In the genomic region with DNA sequence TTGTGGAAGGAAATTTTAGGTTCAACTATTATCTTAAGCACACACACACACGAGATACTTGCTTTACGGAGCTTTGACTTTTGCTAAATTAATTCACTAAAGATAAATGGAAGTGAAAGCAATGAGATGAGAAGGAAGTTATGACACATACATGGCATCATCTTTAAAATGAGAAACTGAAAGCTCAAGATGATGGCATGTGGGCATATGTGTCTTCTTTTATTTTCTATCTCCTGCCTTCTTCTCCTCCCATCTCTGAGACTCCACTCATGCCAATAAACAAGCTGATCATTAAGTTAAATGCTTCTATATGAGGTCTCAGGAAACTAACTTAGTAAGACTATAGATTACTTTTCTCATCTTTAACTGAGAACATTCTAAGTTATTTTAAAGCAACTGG, we compare ENCODE assay signal across 1 cellular context.
TF ChIP-seq lines count a peak whose summit lies in the region.

No MANE protein-coding gene starts in this region.

TF ChIP-seq in HepG2, 621 proteins besides CTCF, POLR2A, EP300 and RAD21:
- TF ChIP-seq, protein P1, sequence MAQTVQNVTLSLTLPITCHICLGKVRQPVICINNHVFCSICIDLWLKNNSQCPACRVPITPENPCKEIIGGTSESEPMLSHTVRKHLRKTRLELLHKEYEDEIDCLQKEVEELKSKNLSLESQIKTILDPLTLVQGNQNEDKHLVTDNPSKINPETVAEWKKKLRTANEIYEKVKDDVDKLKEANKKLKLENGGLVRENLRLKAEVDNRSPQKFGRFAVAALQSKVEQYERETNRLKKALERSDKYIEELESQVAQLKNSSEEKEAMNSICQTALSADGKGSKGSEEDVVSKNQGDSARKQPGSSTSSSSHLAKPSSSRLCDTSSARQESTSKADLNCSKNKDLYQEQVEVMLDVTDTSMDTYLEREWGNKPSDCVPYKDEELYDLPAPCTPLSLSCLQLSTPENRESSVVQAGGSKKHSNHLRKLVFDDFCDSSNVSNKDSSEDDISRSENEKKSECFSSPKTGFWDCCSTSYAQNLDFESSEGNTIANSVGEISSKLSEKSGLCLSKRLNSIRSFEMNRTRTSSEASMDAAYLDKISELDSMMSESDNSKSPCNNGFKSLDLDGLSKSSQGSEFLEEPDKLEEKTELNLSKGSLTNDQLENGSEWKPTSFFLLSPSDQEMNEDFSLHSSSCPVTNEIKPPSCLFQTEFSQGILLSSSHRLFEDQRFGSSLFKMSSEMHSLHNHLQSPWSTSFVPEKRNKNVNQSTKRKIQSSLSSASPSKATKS (CRISPR knock-in tag; IDR thresholded peaks at IDR 0.05) = no peak
- TF ChIP-seq KMT2A (CRISPR knock-in tag; IDR thresholded peaks at IDR 0.05) (no peak), PHF20 (CRISPR knock-in tag; IDR thresholded peaks at IDR 0.05) (no peak), ETV5 (CRISPR knock-in tag; IDR thresholded peaks at IDR 0.05; ENCODE audit: borderline replicate concordance) (no peak)
- TF ChIP-seq, protein P2, sequence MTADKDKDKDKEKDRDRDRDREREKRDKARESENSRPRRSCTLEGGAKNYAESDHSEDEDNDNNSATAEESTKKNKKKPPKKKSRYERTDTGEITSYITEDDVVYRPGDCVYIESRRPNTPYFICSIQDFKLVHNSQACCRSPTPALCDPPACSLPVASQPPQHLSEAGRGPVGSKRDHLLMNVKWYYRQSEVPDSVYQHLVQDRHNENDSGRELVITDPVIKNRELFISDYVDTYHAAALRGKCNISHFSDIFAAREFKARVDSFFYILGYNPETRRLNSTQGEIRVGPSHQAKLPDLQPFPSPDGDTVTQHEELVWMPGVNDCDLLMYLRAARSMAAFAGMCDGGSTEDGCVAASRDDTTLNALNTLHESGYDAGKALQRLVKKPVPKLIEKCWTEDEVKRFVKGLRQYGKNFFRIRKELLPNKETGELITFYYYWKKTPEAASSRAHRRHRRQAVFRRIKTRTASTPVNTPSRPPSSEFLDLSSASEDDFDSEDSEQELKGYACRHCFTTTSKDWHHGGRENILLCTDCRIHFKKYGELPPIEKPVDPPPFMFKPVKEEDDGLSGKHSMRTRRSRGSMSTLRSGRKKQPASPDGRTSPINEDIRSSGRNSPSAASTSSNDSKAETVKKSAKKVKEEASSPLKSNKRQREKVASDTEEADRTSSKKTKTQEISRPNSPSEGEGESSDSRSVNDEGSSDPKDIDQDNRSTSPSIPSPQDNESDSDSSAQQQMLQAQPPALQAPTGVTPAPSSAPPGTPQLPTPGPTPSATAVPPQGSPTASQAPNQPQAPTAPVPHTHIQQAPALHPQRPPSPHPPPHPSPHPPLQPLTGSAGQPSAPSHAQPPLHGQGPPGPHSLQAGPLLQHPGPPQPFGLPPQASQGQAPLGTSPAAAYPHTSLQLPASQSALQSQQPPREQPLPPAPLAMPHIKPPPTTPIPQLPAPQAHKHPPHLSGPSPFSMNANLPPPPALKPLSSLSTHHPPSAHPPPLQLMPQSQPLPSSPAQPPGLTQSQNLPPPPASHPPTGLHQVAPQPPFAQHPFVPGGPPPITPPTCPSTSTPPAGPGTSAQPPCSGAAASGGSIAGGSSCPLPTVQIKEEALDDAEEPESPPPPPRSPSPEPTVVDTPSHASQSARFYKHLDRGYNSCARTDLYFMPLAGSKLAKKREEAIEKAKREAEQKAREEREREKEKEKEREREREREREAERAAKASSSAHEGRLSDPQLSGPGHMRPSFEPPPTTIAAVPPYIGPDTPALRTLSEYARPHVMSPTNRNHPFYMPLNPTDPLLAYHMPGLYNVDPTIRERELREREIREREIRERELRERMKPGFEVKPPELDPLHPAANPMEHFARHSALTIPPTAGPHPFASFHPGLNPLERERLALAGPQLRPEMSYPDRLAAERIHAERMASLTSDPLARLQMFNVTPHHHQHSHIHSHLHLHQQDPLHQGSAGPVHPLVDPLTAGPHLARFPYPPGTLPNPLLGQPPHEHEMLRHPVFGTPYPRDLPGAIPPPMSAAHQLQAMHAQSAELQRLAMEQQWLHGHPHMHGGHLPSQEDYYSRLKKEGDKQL (CRISPR knock-in tag; IDR thresholded peaks at IDR 0.05; ENCODE audit: low read depth) = no peak
TF ChIP-seq in HepG2: peak in this region for 0.
